ENCODE assay signal across 1 cellular context in the genomic region with DNA sequence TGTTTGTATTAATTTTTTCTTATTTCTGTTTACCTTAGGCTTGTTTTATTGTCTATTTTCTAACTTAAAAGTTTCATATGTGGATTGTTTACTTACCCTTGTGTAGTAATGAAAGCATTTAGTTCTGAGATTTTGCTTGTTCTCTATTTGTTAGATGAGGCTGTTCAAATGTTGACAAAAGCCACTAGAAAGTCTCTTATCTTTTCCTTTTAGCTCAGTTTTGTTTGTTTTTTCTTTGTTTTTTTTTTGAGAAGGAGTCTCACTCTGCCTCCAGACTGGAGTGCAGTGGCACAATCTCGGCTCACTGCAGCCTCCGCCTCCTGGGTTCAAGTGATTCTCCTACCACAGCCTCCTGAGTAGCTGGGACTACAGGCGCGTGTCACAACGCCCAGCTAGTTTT.
TF ChIP-seq lines count a peak whose summit lies in the region.

No MANE protein-coding gene starts in this region.

TF ChIP-seq in HepG2, 621 proteins besides CTCF, POLR2A, EP300 and RAD21 (continued from another document):
- TF ChIP-seq ZNF790 (CRISPR knock-in tag; IDR thresholded peaks at IDR 0.05; ENCODE audit: borderline replicate concordance): no peak
- no peak for TF ChIP-seq ZC3H4 (CRISPR knock-in tag; IDR thresholded peaks at IDR 0.05; ENCODE audit: borderline replicate concordance)
- TF ChIP-seq, protein P1, sequence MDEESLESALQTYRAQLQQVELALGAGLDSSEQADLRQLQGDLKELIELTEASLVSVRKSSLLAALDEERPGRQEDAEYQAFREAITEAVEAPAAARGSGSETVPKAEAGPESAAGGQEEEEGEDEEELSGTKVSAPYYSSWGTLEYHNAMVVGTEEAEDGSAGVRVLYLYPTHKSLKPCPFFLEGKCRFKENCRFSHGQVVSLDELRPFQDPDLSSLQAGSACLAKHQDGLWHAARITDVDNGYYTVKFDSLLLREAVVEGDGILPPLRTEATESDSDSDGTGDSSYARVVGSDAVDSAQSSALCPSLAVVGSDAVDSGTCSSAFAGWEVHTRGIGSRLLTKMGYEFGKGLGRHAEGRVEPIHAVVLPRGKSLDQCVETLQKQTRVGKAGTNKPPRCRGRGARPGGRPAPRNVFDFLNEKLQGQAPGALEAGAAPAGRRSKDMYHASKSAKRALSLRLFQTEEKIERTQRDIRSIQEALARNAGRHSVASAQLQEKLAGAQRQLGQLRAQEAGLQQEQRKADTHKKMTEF (CRISPR knock-in tag; IDR thresholded peaks at IDR 0.05): peak; percentile 43; the same call in 1 of the 2 replicates
- TF ChIP-seq EZH2 (conservative IDR thresholded peaks at IDR 0.05; ENCODE audit: low read depth, low read length): no peak
- no peak for TF ChIP-seq MTA3 (CRISPR knock-in tag; IDR thresholded peaks at IDR 0.05)
- TF ChIP-seq, protein P2, sequence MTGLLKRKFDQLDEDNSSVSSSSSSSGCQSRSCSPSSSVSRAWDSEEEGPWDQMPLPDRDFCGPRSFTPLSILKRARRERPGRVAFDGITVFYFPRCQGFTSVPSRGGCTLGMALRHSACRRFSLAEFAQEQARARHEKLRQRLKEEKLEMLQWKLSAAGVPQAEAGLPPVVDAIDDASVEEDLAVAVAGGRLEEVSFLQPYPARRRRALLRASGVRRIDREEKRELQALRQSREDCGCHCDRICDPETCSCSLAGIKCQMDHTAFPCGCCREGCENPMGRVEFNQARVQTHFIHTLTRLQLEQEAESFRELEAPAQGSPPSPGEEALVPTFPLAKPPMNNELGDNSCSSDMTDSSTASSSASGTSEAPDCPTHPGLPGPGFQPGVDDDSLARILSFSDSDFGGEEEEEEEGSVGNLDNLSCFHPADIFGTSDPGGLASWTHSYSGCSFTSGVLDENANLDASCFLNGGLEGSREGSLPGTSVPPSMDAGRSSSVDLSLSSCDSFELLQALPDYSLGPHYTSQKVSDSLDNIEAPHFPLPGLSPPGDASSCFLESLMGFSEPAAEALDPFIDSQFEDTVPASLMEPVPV (CRISPR knock-in tag; IDR thresholded peaks at IDR 0.05): no peak
- TF ChIP-seq FOSL2 (CRISPR knock-in tag; IDR thresholded peaks at IDR 0.05): no peak
- TF ChIP-seq, protein P3, sequence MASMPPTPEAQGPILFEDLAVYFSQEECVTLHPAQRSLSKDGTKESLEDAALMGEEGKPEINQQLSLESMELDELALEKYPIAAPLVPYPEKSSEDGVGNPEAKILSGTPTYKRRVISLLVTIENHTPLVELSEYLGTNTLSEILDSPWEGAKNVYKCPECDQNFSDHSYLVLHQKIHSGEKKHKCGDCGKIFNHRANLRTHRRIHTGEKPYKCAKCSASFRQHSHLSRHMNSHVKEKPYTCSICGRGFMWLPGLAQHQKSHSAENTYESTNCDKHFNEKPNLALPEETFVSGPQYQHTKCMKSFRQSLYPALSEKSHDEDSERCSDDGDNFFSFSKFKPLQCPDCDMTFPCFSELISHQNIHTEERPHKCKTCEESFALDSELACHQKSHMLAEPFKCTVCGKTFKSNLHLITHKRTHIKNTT (CRISPR knock-in tag; IDR thresholded peaks at IDR 0.05): no peak
- no peak for TF ChIP-seq ZNF484 (CRISPR knock-in tag; IDR thresholded peaks at IDR 0.05; ENCODE audit: borderline replicate concordance, low read depth)
- TF ChIP-seq GATAD1 (CRISPR knock-in tag; IDR thresholded peaks at IDR 0.05): no peak
- TF ChIP-seq ZNF160 (CRISPR knock-in tag; IDR thresholded peaks at IDR 0.05): no peak
- no peak for TF ChIP-seq SP4 (CRISPR knock-in tag; IDR thresholded peaks at IDR 0.05)
- TF ChIP-seq CBX2 (IDR thresholded peaks at IDR 0.05; ENCODE audit: low read depth, low read length): no peak
- TF ChIP-seq CBX2 (CRISPR knock-in tag; IDR thresholded peaks at IDR 0.05; ENCODE audit: low read depth): no peak
- TF ChIP-seq, protein P4, sequence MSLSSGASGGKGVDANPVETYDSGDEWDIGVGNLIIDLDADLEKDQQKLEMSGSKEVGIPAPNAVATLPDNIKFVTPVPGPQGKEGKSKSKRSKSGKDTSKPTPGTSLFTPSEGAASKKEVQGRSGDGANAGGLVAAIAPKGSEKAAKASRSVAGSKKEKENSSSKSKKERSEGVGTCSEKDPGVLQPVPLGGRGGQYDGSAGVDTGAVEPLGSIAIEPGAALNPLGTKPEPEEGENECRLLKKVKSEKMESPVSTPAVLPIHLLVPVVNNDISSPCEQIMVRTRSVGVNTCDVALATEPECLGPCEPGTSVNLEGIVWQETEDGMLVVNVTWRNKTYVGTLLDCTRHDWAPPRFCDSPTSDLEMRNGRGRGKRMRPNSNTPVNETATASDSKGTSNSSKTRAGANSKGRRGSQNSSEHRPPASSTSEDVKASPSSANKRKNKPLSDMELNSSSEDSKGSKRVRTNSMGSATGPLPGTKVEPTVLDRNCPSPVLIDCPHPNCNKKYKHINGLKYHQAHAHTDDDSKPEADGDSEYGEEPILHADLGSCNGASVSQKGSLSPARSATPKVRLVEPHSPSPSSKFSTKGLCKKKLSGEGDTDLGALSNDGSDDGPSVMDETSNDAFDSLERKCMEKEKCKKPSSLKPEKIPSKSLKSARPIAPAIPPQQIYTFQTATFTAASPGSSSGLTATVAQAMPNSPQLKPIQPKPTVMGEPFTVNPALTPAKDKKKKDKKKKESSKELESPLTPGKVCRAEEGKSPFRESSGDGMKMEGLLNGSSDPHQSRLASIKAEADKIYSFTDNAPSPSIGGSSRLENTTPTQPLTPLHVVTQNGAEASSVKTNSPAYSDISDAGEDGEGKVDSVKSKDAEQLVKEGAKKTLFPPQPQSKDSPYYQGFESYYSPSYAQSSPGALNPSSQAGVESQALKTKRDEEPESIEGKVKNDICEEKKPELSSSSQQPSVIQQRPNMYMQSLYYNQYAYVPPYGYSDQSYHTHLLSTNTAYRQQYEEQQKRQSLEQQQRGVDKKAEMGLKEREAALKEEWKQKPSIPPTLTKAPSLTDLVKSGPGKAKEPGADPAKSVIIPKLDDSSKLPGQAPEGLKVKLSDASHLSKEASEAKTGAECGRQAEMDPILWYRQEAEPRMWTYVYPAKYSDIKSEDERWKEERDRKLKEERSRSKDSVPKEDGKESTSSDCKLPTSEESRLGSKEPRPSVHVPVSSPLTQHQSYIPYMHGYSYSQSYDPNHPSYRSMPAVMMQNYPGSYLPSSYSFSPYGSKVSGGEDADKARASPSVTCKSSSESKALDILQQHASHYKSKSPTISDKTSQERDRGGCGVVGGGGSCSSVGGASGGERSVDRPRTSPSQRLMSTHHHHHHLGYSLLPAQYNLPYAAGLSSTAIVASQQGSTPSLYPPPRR (CRISPR knock-in tag; IDR thresholded peaks at IDR 0.05; ENCODE audit: borderline replicate concordance): peak; percentile 62; the same call in 1 of the 2 replicates
- no peak for TF ChIP-seq SETDB1 (CRISPR knock-in tag; IDR thresholded peaks at IDR 0.05; ENCODE audit: borderline replicate concordance)
- TF ChIP-seq ZNF816 (CRISPR knock-in tag; IDR thresholded peaks at IDR 0.05; ENCODE audit: borderline replicate concordance): no peak
- TF ChIP-seq, protein P5, sequence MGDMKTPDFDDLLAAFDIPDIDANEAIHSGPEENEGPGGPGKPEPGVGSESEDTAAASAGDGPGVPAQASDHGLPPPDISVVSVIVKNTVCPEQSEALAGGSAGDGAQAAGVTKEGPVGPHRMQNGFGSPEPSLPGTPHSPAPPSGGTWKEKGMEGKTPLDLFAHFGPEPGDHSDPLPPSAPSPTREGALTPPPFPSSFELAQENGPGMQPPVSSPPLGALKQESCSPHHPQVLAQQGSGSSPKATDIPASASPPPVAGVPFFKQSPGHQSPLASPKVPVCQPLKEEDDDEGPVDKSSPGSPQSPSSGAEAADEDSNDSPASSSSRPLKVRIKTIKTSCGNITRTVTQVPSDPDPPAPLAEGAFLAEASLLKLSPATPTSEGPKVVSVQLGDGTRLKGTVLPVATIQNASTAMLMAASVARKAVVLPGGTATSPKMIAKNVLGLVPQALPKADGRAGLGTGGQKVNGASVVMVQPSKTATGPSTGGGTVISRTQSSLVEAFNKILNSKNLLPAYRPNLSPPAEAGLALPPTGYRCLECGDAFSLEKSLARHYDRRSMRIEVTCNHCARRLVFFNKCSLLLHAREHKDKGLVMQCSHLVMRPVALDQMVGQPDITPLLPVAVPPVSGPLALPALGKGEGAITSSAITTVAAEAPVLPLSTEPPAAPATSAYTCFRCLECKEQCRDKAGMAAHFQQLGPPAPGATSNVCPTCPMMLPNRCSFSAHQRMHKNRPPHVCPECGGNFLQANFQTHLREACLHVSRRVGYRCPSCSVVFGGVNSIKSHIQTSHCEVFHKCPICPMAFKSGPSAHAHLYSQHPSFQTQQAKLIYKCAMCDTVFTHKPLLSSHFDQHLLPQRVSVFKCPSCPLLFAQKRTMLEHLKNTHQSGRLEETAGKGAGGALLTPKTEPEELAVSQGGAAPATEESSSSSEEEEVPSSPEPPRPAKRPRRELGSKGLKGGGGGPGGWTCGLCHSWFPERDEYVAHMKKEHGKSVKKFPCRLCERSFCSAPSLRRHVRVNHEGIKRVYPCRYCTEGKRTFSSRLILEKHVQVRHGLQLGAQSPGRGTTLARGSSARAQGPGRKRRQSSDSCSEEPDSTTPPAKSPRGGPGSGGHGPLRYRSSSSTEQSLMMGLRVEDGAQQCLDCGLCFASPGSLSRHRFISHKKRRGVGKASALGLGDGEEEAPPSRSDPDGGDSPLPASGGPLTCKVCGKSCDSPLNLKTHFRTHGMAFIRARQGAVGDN (CRISPR knock-in tag; IDR thresholded peaks at IDR 0.05): no peak
- TF ChIP-seq MED8 (CRISPR knock-in tag; IDR thresholded peaks at IDR 0.05; ENCODE audit: insufficient replicate concordance): no peak
- TF ChIP-seq SMAD1 (CRISPR knock-in tag; IDR thresholded peaks at IDR 0.05; ENCODE audit: borderline replicate concordance, low read depth): no peak
- 0 out of 2 replicates have a peak, but pooled peaks have one; percentile 13 for TF ChIP-seq THAP11 (CRISPR knock-in tag; IDR thresholded peaks at IDR 0.05)
- TF ChIP-seq ZSCAN20 (CRISPR knock-in tag; IDR thresholded peaks at IDR 0.05; ENCODE audit: borderline replicate concordance): no peak
- no peak for TF ChIP-seq SMC3 (IDR thresholded peaks at IDR 0.05; ENCODE audit: low read length)
- TF ChIP-seq, protein P6, sequence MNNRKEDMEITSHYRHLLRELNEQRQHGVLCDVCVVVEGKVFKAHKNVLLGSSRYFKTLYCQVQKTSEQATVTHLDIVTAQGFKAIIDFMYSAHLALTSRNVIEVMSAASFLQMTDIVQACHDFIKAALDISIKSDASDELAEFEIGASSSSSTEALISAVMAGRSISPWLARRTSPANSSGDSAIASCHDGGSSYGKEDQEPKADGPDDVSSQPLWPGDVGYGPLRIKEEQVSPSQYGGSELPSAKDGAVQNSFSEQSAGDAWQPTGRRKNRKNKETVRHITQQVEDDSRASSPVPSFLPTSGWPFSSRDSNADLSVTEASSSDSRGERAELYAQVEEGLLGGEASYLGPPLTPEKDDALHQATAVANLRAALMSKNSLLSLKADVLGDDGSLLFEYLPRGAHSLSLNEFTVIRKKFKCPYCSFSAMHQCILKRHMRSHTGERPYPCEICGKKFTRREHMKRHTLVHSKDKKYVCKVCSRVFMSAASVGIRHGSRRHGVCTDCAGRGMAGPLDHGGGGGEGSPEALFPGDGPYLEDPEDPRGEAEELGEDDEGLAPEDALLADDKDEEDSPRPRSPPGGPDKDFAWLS (CRISPR knock-in tag; IDR thresholded peaks at IDR 0.05; ENCODE audit: borderline replicate concordance): no peak
- TF ChIP-seq ZNF234 (CRISPR knock-in tag; conservative IDR thresholded peaks at IDR 0.05): no peak
- TF ChIP-seq, protein P7, sequence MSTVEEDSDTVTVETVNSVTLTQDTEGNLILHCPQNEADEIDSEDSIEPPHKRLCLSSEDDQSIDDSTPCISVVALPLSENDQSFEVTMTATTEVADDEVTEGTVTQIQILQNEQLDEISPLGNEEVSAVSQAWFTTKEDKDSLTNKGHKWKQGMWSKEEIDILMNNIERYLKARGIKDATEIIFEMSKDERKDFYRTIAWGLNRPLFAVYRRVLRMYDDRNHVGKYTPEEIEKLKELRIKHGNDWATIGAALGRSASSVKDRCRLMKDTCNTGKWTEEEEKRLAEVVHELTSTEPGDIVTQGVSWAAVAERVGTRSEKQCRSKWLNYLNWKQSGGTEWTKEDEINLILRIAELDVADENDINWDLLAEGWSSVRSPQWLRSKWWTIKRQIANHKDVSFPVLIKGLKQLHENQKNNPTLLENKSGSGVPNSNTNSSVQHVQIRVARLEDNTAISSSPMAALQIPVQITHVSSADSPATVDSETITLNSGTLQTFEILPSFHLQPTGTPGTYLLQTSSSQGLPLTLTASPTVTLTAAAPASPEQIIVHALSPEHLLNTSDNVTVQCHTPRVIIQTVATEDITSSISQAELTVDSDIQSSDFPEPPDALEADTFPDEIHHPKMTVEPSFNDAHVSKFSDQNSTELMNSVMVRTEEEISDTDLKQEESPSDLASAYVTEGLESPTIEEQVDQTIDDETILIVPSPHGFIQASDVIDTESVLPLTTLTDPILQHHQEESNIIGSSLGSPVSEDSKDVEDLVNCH (CRISPR knock-in tag; IDR thresholded peaks at IDR 0.05): no peak
- peak; percentile 49; the same call in 1 of the 2 replicates for TF ChIP-seq FOXP1 (IDR thresholded peaks at IDR 0.05)
- TF ChIP-seq FOXP1 (CRISPR knock-in tag; IDR thresholded peaks at IDR 0.05): peak; percentile 84
- TF ChIP-seq CCDC6 (CRISPR knock-in tag; IDR thresholded peaks at IDR 0.05): no peak
- TF ChIP-seq CREB1 (IDR thresholded peaks at IDR 0.05): no peak
- TF ChIP-seq CREB1 (CRISPR knock-in tag; IDR thresholded peaks at IDR 0.05): 0 out of 2 replicates have a peak, but pooled peaks have one; percentile 20
- TF ChIP-seq MATR3 (CRISPR knock-in tag; IDR thresholded peaks at IDR 0.05): no peak
- TF ChIP-seq CBX1 (IDR thresholded peaks at IDR 0.05; ENCODE audit: low read depth): no peak
- TF ChIP-seq ZNF337 (CRISPR knock-in tag; IDR thresholded peaks at IDR 0.05; ENCODE audit: borderline replicate concordance, low read depth): no peak
- TF ChIP-seq AGO2 (optimal IDR thresholded peaks at IDR 0.05; ENCODE audit: low read depth, low read length): no peak
- TF ChIP-seq IKZF4 (CRISPR knock-in tag; IDR thresholded peaks at IDR 0.05; ENCODE audit: borderline replicate concordance, low read depth, not compliant biosample characterization): no peak
- TF ChIP-seq, protein P8, sequence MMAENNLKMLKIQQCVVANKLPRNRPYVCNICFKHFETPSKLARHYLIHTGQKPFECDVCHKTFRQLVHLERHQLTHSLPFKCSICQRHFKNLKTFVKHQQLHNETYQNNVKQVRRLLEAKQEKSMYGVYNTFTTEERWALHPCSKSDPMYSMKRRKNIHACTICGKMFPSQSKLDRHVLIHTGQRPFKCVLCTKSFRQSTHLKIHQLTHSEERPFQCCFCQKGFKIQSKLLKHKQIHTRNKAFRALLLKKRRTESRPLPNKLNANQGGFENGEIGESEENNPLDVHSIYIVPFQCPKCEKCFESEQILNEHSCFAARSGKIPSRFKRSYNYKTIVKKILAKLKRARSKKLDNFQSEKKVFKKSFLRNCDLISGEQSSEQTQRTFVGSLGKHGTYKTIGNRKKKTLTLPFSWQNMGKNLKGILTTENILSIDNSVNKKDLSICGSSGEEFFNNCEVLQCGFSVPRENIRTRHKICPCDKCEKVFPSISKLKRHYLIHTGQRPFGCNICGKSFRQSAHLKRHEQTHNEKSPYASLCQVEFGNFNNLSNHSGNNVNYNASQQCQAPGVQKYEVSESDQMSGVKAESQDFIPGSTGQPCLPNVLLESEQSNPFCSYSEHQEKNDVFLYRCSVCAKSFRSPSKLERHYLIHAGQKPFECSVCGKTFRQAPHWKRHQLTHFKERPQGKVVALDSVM (CRISPR knock-in tag; IDR thresholded peaks at IDR 0.05): peak; percentile 94
- no peak for TF ChIP-seq KDM5B (CRISPR knock-in tag; IDR thresholded peaks at IDR 0.05; ENCODE audit: borderline replicate concordance)
